Comparison of ENCODE assay signal across 14 cellular contexts in the genomic region with DNA sequence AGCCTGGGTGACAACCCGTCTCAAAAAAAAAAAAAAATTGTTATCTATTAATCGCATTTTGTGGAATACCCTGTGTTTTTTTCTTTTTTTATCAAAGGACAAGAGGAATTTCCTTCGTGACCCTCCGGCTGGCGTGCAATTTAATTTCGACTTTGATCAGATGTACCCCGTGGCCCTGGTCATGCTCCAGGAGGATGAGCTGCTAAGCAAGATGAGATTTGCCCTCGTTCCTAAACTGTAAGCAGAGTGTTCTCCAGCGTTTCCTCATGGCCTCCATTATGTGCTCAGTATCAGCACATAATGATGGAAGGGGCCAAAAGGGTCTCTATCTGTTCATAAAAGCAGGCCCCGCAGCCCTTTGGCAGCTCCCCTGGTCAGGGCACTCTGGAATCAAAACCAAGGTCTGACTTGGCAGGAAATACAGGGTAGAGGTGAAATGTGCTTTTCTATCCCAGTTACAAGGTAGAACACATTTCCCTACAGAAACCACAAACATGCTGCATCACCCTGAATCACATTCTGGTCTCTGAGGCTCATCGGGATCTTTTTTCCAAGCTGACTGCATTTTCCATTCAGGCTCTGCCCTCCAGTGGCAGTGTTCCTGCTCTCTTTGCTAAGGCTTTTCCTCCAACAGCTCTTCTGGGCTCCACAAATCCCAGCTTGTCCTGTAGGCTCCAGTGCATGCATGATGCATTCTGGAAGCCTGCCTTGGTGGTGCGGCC. TPM values are rescaled to one million over a fixed set of nuclear protein-coding genes. Genes with fewer than 3 reads are reported as not detected.
DNase-seq lines count a peak whose midpoint lies in the region; ATAC-seq and TF ChIP-seq lines count a peak whose summit lies in the region.
"Had no signal": no experiment of that assay in that cellular context is flagged by ENCODE, and none has a peak within 500 bp of the region (broad histone marks: within the 10 kb centered on the region; RNA-seq: fewer than 3 reads in every experiment).

No MANE protein-coding gene starts in this region.

- H3K27ac ChIP-seq in RWPE1 (no peak overlapping the region), upper lobe of right lung (no peak overlapping the region)
- H3K27ac ChIP-seq: SJCRH30 had no signal

- H3K4me1 ChIP-seq in upper lobe of right lung: no peaks in the 10 kb centered on the region
- H3K4me1 ChIP-seq: SJCRH30 had no signal

- no peak for TF ChIP-seq CTCF in RWPE1 (conservative IDR thresholded peaks at IDR 0.05; ENCODE audit: low read depth)
- no peak for TF ChIP-seq CTCF in upper lobe of right lung (IDR thresholded peaks at IDR 0.05)

- H3K4me3 ChIP-seq in skeletal muscle cell (ENCODE audit: low read depth, low read length): no peak overlapping the region
- no peak overlapping the region for H3K4me3 ChIP-seq in upper lobe of right lung
- H3K4me3 ChIP-seq: SJCRH30 had no signal

- H3K9me3 ChIP-seq in upper lobe of right lung: no peaks in the 10 kb centered on the region
- H3K9me3 ChIP-seq: SJCRH30 had no signal

- peak; percentile 24 for DNase-seq in DMS53 (lab: John Stamatoyannopoulos, UW)
- no peak for DNase-seq in DMS53 treated with DMSO at 0.1 percent for 48 hours (lab: John Stamatoyannopoulos, UW; ENCODE audit: unreplicated experiment)
- DNase-seq in RWPE1 (ENCODE audit: low spot score): peak; percentile 2
- DNase-seq in fibroblast of gingiva (ENCODE audit: low read depth): peak; percentile 40
- peak; percentile 34 for DNase-seq in skeletal muscle cell (ENCODE audit: low read depth)
- DNase-seq in upper lobe of right lung: no peak
- DNase-seq in occipital lobe (lab: John Stamatoyannopoulos, UW): no peak
- DNase-seq in activated CD4-positive, alpha-beta T cell treated with anti-CD3 and anti-CD28 coated beads for 4 hours: no peak
- DNase-seq: GDM1, hypothalamus, MM.1S, SJCRH30 had no signal

- ATAC-seq in upper lobe of right lung: no peak
- ATAC-seq: activated CD4-positive, CD25-positive, alpha-beta regulatory T cell treated with anti-CD3 and anti-CD28 coated beads, Interleukin-2, amount 50 U/mL, for 24 hours; HCT116 had no signal

- intact Hi-C loops in upper lobe of right lung (cut with DNase I): no loop called here

- POLR2A ChIA-PET in RWPE1 (lab: Yijun Ruan, JAX; ENCODE audit: low non-redundant PET): no interaction called here

- CTCF ChIA-PET in RWPE1 (lab: Yijun Ruan, JAX): interaction anchor here (0.5 to 0.7 kb wide), 2 partner anchors 23 to 64 kb away, joined by 3 read pairs; no protein-coding TSS in a partner anchor

- no peaks in the 10 kb centered on the region for H3K27me3 ChIP-seq in upper lobe of right lung
- H3K27me3 ChIP-seq: SJCRH30 had no signal

- peaks cover 21% of the 10 kb centered on the region for H3K36me3 ChIP-seq in upper lobe of right lung

RNA-seq across cellular contexts. Expression of a gene that starts 24.4 kb away (rescaled TPM):
- total RNA-seq in upper lobe of right lung: 20.0 TPM
- total RNA-seq in occipital lobe: 25.0 TPM

RNA-seq across cellular contexts. Expression of a gene that starts 31.3 kb away (rescaled TPM):
- total RNA-seq in upper lobe of right lung (10.7 TPM), occipital lobe (33.4 TPM)

RNA-seq across cellular contexts. Expression of a gene that starts 42.5 kb away (rescaled TPM):
- total RNA-seq in upper lobe of right lung (12.1 TPM), occipital lobe (13.1 TPM)

Comparison
In these comparisons a context has a peak if more than half of its experiments do, and no peak if none do; other contexts are left out.
1. DNase-seq: peak in DMS53 (single experiment), RWPE1 (single experiment), fibroblast of gingiva (single experiment) and skeletal muscle cell (single experiment); none in DMS53 treated with DMSO at 0.1 percent for 48 hours (single experiment), upper lobe of right lung (single experiment), occipital lobe (single experiment) and activated CD4-positive, alpha-beta T cell treated with anti-CD3 and anti-CD28 coated beads for 4 hours (0 of 2).